21 cellular contexts compared by ENCODE assay signal in genomic region chrX:147898951-147899350, GRCh38. TPM values are rescaled to one million over a fixed set of nuclear protein-coding genes. Genes with fewer than 3 reads are reported as not detected.
DNase-seq lines count a peak whose midpoint lies in the region; ATAC-seq and TF ChIP-seq lines count a peak whose summit lies in the region.
"Had no signal": no experiment of that assay in that cellular context is flagged by ENCODE, and none has a peak within 500 bp of the region (broad histone marks: within the 10 kb centered on the region; RNA-seq: fewer than 3 reads in every experiment).

No MANE protein-coding gene starts in this region.

- peak overlapping the region; percentile 49 to 69 (median 56) for H3K27ac Mint-ChIP-seq in nephron
- H3K27ac Mint-ChIP-seq: B cell; CD14-positive monocyte; CD4-positive, alpha-beta memory T cell; CD4-positive, CD25-positive, alpha-beta regulatory T cell; CD8-positive, alpha-beta memory T cell had no signal

- H3K9me3 ChIP-seq in SJCRH30 (replicated peaks): no peaks in the 10 kb centered on the region
- no peaks in the 10 kb centered on the region for H3K9me3 ChIP-seq in left lung
- H3K9me3 ChIP-seq: A549, Caco-2 had no signal

- no peak for DNase-seq in SJCRH30
- DNase-seq in epithelial cell of prostate (ENCODE audit: low read depth, low spot score): no peak
- DNase-seq in left lung: no peak
- DNase-seq in activated T-cell treated with anti-CD3 and anti-CD28 coated beads, Interleukin-2, amount 50 U/mL, for 4 hours: no peak
- DNase-seq in NCI-H2227 treated with DMSO at 0.1 percent for 48 hours (lab: John Stamatoyannopoulos, UW): no peak
- DNase-seq in stimulated activated CD4-positive, alpha-beta T cell treated with anti-CD3 and anti-CD28 coated beads, Interleukin-4, amount 100 ng/mL, for 4 hours: no peak
- DNase-seq in C1 segment of cervical spinal cord (lab: John Stamatoyannopoulos, UW): no peak
- DNase-seq: AML-193; Caco-2; Calu3; CD4-positive, alpha-beta memory T cell; CD4-positive, CD25-positive, alpha-beta regulatory T cell; CD8-positive, alpha-beta memory T cell; DMS79 treated with DMSO at 0.1 percent for 48 hours; GF-D8 had no signal

- H3K36me3 Mint-ChIP-seq in nephron (ENCODE audit: low read depth): no peaks in the 10 kb centered on the region
- H3K36me3 Mint-ChIP-seq in activated T-cell treated with anti-CD3 and anti-CD28 coated beads, Interleukin-2, amount 50 U/mL, for 4 hours (ENCODE audit: insufficient read depth): no peaks in the 10 kb centered on the region
- H3K36me3 Mint-ChIP-seq: CD14-positive monocyte; CD4-positive, alpha-beta memory T cell; CD4-positive, CD25-positive, alpha-beta regulatory T cell; CD8-positive, alpha-beta memory T cell had no signal

- ATAC-seq in left lung: peak; percentile 70
- no peak for ATAC-seq in activated T-cell treated with anti-CD3 and anti-CD28 coated beads, Interleukin-2, amount 50 U/mL, for 4 hours
- ATAC-seq: A549 had no signal

- intact Hi-C loops in left lung (cut with DNase I): no loop called here

- no peaks in the 10 kb centered on the region for H3K9me3 Mint-ChIP-seq in nephron
- H3K9me3 Mint-ChIP-seq in activated T-cell treated with anti-CD3 and anti-CD28 coated beads, Interleukin-2, amount 50 U/mL, for 4 hours: no peaks in the 10 kb centered on the region
- H3K9me3 Mint-ChIP-seq: CD8-positive, alpha-beta memory T cell had no signal

- TF ChIP-seq CTCF in left lung (IDR thresholded peaks at IDR 0.05) (no peak), nephron (IDR thresholded peaks at IDR 0.05; ENCODE audit: unreplicated experiment in 3 of 3) (no peak)

- H3K27ac ChIP-seq in SJCRH30: peak overlapping the region; percentile 95
- peak overlapping the region; percentile 16 for H3K27ac ChIP-seq in epithelial cell of prostate
- no peak overlapping the region for H3K27ac ChIP-seq in left lung
- H3K27ac ChIP-seq: 22Rv1; A549; BLaER1 treated with 17β-estradiol and CSF1 and Interleukin-3, amounts not matched to agents 10 nM and 100 nM had no signal

- H3K4me3 Mint-ChIP-seq in nephron: no peak overlapping the region
- no peak overlapping the region for H3K4me3 Mint-ChIP-seq in activated T-cell treated with anti-CD3 and anti-CD28 coated beads, Interleukin-2, amount 50 U/mL, for 4 hours
- H3K4me3 Mint-ChIP-seq: B cell; CD14-positive monocyte; CD4-positive, alpha-beta memory T cell; CD4-positive, CD25-positive, alpha-beta regulatory T cell; CD8-positive, alpha-beta memory T cell had no signal

- no peak overlapping the region for H3K4me3 ChIP-seq in SJCRH30
- no peak overlapping the region for H3K4me3 ChIP-seq in left lung
- H3K4me3 ChIP-seq: A549; BLaER1 treated with 17β-estradiol and CSF1 and Interleukin-3, amounts not matched to agents 10 nM and 100 nM had no signal

- no peaks in the 10 kb centered on the region for H3K27me3 Mint-ChIP-seq in nephron (ENCODE audit: low read depth)
- H3K27me3 Mint-ChIP-seq in activated T-cell treated with anti-CD3 and anti-CD28 coated beads, Interleukin-2, amount 50 U/mL, for 4 hours (ENCODE audit: low read depth): peaks cover 5% of the 10 kb centered on the region
- H3K27me3 Mint-ChIP-seq: B cell; CD4-positive, CD25-positive, alpha-beta regulatory T cell had no signal

- no peaks in the 10 kb centered on the region for H3K36me3 ChIP-seq in SJCRH30
- H3K36me3 ChIP-seq in left lung: no peaks in the 10 kb centered on the region
- H3K36me3 ChIP-seq: BLaER1 treated with 17β-estradiol and CSF1 and Interleukin-3, amounts not matched to agents 10 nM and 100 nM had no signal

- H3K4me1 ChIP-seq in SJCRH30 (peaks cover 53% of the 10 kb centered on the region), left lung (no peaks in the 10 kb centered on the region)
- H3K4me1 ChIP-seq: A549 had no signal

- peaks cover 51% of the 10 kb centered on the region for H3K4me1 Mint-ChIP-seq in nephron
- peaks cover 4% of the 10 kb centered on the region for H3K4me1 Mint-ChIP-seq in activated T-cell treated with anti-CD3 and anti-CD28 coated beads, Interleukin-2, amount 50 U/mL, for 4 hours (ENCODE audit: low read depth)

- H3K27me3 ChIP-seq in SJCRH30: no peaks in the 10 kb centered on the region
- no peaks in the 10 kb centered on the region for H3K27me3 ChIP-seq in left lung

RNA-seq across cellular contexts. Expression of gene FMR1, which starts 12.8 kb away (rescaled TPM):
- 71.9 and 80.8 TPM in 2 replicates for total RNA-seq in SJCRH30 (2014; rRNA removed; shearing (Covaris generic))
- 10 to 100 TPM; 35.2 to 38.7 TPM for total RNA-seq in left lung
- 10 to 100 TPM; 25.5 to 26.0 (median 25.6) TPM for total RNA-seq in activated T-cell treated with anti-CD3 and anti-CD28 coated beads, Interleukin-2, amount 50 U/mL, for 4 hours

Comparison
In these comparisons a context has a peak if more than half of its experiments do, and no peak if none do; other contexts are left out.
1. H3K27ac ChIP-seq: peak in SJCRH30 (single experiment) and epithelial cell of prostate (single experiment); none in left lung (0 of 2).